Comparison of ENCODE assay signal across 9 cellular contexts in the genomic region with DNA sequence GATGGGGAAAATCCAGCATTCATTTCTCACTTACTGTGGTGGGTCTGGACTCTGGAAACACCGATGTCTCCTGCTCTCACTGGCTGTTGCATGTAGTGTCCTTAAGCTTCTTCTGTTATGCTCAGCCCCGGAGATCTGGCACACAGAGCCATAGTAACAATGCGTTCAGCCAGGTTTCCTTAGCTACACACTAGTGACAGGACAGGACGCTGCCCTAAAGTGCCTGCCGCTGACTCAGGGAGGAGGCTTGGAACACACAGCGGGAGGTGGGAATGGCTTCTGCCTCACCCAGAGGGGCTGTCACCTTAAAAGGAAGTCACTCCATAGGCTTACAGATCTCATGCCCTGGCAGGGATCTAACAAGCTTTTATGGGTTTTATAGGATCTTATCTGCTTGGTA.
DNase-seq lines count a peak whose midpoint lies in the region; ATAC-seq and TF ChIP-seq lines count a peak whose summit lies in the region.
"Had no signal": no experiment of that assay in that cellular context is flagged by ENCODE, and none has a peak within 500 bp of the region (broad histone marks: within the 10 kb centered on the region; RNA-seq: fewer than 3 reads in every experiment).

No MANE protein-coding gene starts in this region.

- intact Hi-C loops in MCF 10A (cut with micrococcal nuclease) = no loop called here

- TF ChIP-seq CTCF in MCF 10A (IDR thresholded peaks at IDR 0.05; ENCODE audit: unreplicated experiment) = no peak

- CTCF ChIA-PET in MCF 10A (lab: Yijun Ruan, JAX) = interaction anchor here (0.6 kb wide), 1 partner anchor 67 kb away, joined by 4 read pairs; no protein-coding TSS in a partner anchor

- H3K4me3 Mint-ChIP-seq in MCF 10A (ENCODE audit: unreplicated experiment) = peak overlapping the region; percentile 51
- H3K4me3 Mint-ChIP-seq: B cell had no signal

- peak overlapping the region; percentile 89 for H3K27ac Mint-ChIP-seq in MCF 10A (ENCODE audit: low read depth, unreplicated experiment)
- H3K27ac Mint-ChIP-seq: B cell had no signal

- BruUV-seq in MCF 10A (replicated peaks; lab: Mats Ljungman, UMichigan) = no TSS peak

- no peak for ATAC-seq in GM18909 (IDR thresholded peaks at IDR 0.05; ENCODE audit: poor library complexity, unreplicated experiment)

- no peaks in the 10 kb centered on the region for H3K36me3 Mint-ChIP-seq in MCF 10A (ENCODE audit: insufficient read depth, unreplicated experiment)

- no peaks in the 10 kb centered on the region for H3K27me3 Mint-ChIP-seq in MCF 10A (ENCODE audit: insufficient read depth, unreplicated experiment)

- POLR2A ChIA-PET in MCF 10A (lab: Yijun Ruan, JAX) = interaction anchor here (1.0 to 1.2 kb wide), 3 partner anchors 50 to 310 kb away, joined by 3 to 9 read pairs (median 4); a partner anchor contains a TSS

- H3K9me3 Mint-ChIP-seq in MCF 10A (ENCODE audit: unreplicated experiment) = peaks cover 6% of the 10 kb centered on the region

- H3K4me1 Mint-ChIP-seq in MCF 10A (ENCODE audit: insufficient read depth, unreplicated experiment) = peaks cover 8% of the 10 kb centered on the region
- H3K4me1 Mint-ChIP-seq: B cell had no signal

- peak; percentile 49 for DNase-seq in NCI-H1105 treated with DMSO at 0.1 percent for 48 hours (lab: John Stamatoyannopoulos, UW)
- DNase-seq in NCI-H1105 (lab: John Stamatoyannopoulos, UW) = no peak
- peak; percentile 69 for DNase-seq in MCF 10A (ENCODE audit: unreplicated experiment)
- DNase-seq in iris pigment epithelial cell (ENCODE audit: low read depth) = peak; percentile 66
- DNase-seq in ureter (ENCODE audit: low spot score) = peak; percentile 72
- DNase-seq in COLO668 (lab: John Stamatoyannopoulos, UW; ENCODE audit: unreplicated experiment) = no peak
- DNase-seq in NCI-H2227 (lab: John Stamatoyannopoulos, UW; ENCODE audit: unreplicated experiment) = no peak

Comparison
In these comparisons a context has a peak if more than half of its experiments do, and no peak if none do; other contexts are left out.
1. DNase-seq: peak in NCI-H1105 treated with DMSO at 0.1 percent for 48 hours (single experiment), MCF 10A (single experiment), iris pigment epithelial cell (single experiment) and ureter (single experiment); none in NCI-H1105 (single experiment), COLO668 (single experiment) and NCI-H2227 (single experiment).